ENCODE assay signal across 1 cellular context in genomic region chr15:68790910-68791309, GRCh38.
TF ChIP-seq lines count a peak whose summit lies in the region.

No MANE protein-coding gene starts in this region.

TF ChIP-seq in GM12878, 131 proteins besides CTCF, POLR2A, EP300 and RAD21 (continued from another document):
- no peak for TF ChIP-seq PRDM15 (CRISPR knock-in tag; IDR thresholded peaks at IDR 0.05)
- TF ChIP-seq PKNOX1 (IDR thresholded peaks at IDR 0.05) = no peak
- TF ChIP-seq BRCA1 (IDR thresholded peaks at IDR 0.05; ENCODE audit: low read depth, low read length) = no peak
- TF ChIP-seq BCL11A (IDR thresholded peaks at IDR 0.05; ENCODE audit: low read depth, low read length) = no peak
- no peak for TF ChIP-seq IRF5 (IDR thresholded peaks at IDR 0.05; ENCODE audit: borderline replicate concordance)
- TF ChIP-seq SRF (IDR thresholded peaks at IDR 0.05; ENCODE audit: low read depth in 2 of 2, low read length in 2 of 2) = no peak
- TF ChIP-seq FOXK2 (IDR thresholded peaks at IDR 0.05) = no peak
- TF ChIP-seq WRNIP1 (IDR thresholded peaks at IDR 0.05; ENCODE audit: borderline replicate concordance, low read depth, low read length) = no peak
- no peak for TF ChIP-seq CHD4 (IDR thresholded peaks at IDR 0.05)
- TF ChIP-seq IRF4 (IDR thresholded peaks at IDR 0.05; ENCODE audit: low read depth, low read length) = no peak
